ENCODE assay signal across 8 cellular contexts in the genomic region with DNA sequence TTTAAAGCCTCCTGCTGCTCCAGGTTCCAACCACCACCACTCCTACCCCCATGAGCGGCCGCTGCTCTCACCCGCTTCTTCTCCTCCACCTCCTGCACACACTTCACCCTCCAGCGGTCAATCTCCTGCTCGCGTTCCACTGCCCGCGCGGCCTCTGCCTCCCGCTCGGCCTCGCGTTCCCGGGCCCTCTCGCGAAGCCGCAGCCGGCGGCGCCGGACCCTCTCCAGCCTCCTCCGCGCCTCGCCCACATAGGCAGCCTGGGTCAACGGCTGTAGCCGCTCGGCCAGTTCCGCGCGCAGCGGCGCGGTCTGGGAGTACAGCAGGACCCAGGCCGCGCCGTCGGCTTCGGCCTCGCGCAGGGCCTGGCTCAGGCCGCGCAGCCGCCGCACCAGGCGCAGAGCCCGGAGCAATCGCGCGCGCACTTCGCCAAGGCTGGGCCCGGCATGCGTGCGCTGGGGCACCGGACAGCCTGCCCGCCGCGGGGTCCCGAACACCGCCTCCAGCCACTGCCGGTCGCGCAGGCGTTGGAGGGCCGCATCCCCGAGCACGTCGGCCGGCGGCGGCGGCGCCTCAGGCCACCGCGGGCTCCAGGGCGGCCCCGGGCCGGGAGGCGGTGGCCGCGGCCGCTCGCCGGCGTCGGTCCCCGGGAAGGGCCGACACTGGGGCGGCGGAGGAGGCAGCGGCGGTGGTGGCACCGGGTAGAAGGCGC. TPM values are rescaled to one million over a fixed set of nuclear protein-coding genes. Genes with fewer than 3 reads are reported as not detected.
DNase-seq lines count a peak whose midpoint lies in the region; ATAC-seq and TF ChIP-seq lines count a peak whose summit lies in the region.

No MANE protein-coding gene starts in this region.

- no peaks in the 10 kb centered on the region for H3K9me3 ChIP-seq in endocrine pancreas (ENCODE audit: control insufficient read depth, low read length)
- no peaks in the 10 kb centered on the region for H3K9me3 ChIP-seq in mucosa of descending colon
- no peaks in the 10 kb centered on the region for H3K9me3 ChIP-seq in suprapubic skin

- TF ChIP-seq POLR2A in suprapubic skin (IDR thresholded peaks at IDR 0.05), result no peak

- TF ChIP-seq CTCF in mucosa of descending colon (IDR thresholded peaks at IDR 0.05) (no peak), suprapubic skin (IDR thresholded peaks at IDR 0.05) (no peak)

- WGBS in suprapubic skin, result 0% methylated on average over 11 of the region's 94 CpGs

- TF ChIP-seq EP300 in suprapubic skin (IDR thresholded peaks at IDR 0.05), result no peak

- H3K36me3 ChIP-seq in endocrine pancreas (ENCODE audit: control insufficient read depth, insufficient read depth, low read length) (peaks cover 7% of the 10 kb centered on the region), mucosa of descending colon (ENCODE audit: low read depth) (no peaks in the 10 kb centered on the region), suprapubic skin (peaks cover 24% of the 10 kb centered on the region)

- H3K4me3 ChIP-seq in endocrine pancreas (ENCODE audit: control insufficient read depth, insufficient read depth, low read length), result peak overlapping the region; percentile 84
- peak overlapping the region; percentile 59 for H3K4me3 ChIP-seq in mucosa of descending colon
- H3K4me3 ChIP-seq in suprapubic skin, result peak overlapping the region; percentile 97

- DNase-seq in GM04503 (ENCODE audit: low read depth) (peak; percentile 11), HuH-7.5 (ENCODE audit: low spot score) (peak; percentile 85), mucosa of descending colon (peak; percentile 27 to 70 (median 58)), suprapubic skin (ENCODE audit: low spot score in 2 of 2) (peak in 1 of 2 donors; percentile 62), NCI-H1930 (lab: John Stamatoyannopoulos, UW) (no peak)
- peak; percentile 54 for DNase-seq in activated CD4-positive, CD25-positive, alpha-beta regulatory T cell treated with anti-CD3 and anti-CD28 coated beads, Interleukin-2, amount 50 U/mL, for 72 hours

- peak overlapping the region; percentile 85 for H3K9ac ChIP-seq in endocrine pancreas (ENCODE audit: control insufficient read depth, insufficient read depth, low read length)

- peak overlapping the region; percentile 93 for H3K27ac ChIP-seq in suprapubic skin

- ATAC-seq in GM21619 (IDR thresholded peaks at IDR 0.05; ENCODE audit: unreplicated experiment), result peak; percentile 35
- peak; percentile 81 for ATAC-seq in mucosa of descending colon

- H3K4me1 ChIP-seq in endocrine pancreas (ENCODE audit: control insufficient read depth, insufficient read depth, low read length), result no peaks in the 10 kb centered on the region
- peaks cover 18% of the 10 kb centered on the region for H3K4me1 ChIP-seq in mucosa of descending colon (ENCODE audit: low read depth)
- H3K4me1 ChIP-seq in suprapubic skin, result peaks cover 34% of the 10 kb centered on the region

- H3K27me3 ChIP-seq in endocrine pancreas (ENCODE audit: control insufficient read depth, insufficient read depth, low read length) (no peaks in the 10 kb centered on the region), suprapubic skin (no peaks in the 10 kb centered on the region)

- intact Hi-C loops in mucosa of descending colon (cut with DNase I, micrococcal nuclease), result no loop called here

RNA-seq across cellular contexts. Expression of a gene that starts 0.6 kb away (rescaled TPM):
- total RNA-seq in mucosa of descending colon (10 to 100 TPM; 12.0 to 32.9 (median 13.4) TPM), suprapubic skin (10 to 100 TPM; 18.1 to 46.3 (median 22.0) TPM)

RNA-seq across cellular contexts. Expression of a gene that starts 18.0 kb away (rescaled TPM):
- total RNA-seq in mucosa of descending colon (1 to 10 TPM; 2.0 to 6.9 (median 3.9) TPM), suprapubic skin (10 to 100 TPM in 1 of 4 donors, 1 to 10 TPM in 3; 2.3 to 21.4 (median 5.6) TPM)

RNA-seq across cellular contexts. Expression of a gene that starts 52.1 kb away (rescaled TPM):
- 10 to 100 TPM; 39.4 to 51.5 (median 50.8) TPM for total RNA-seq in mucosa of descending colon
- total RNA-seq in suprapubic skin, result 100 to 1,000 TPM in 1 of 4 donors, 10 to 100 TPM in 3; 45.5 to 103 (median 58.3) TPM

RNA-seq across cellular contexts. Expression of a gene that starts 56.4 kb away (rescaled TPM):
- total RNA-seq in mucosa of descending colon, result under 1 TPM in 1 of 3 donors, not detected in 2; 0.09 TPM
- not detected for total RNA-seq in suprapubic skin

Comparison
In these comparisons a context has a peak if more than half of its experiments do, and no peak if none do; other contexts are left out.
1. DNase-seq: peak in GM04503 (single experiment), HuH-7.5 (single experiment), activated CD4-positive, CD25-positive, alpha-beta regulatory T cell treated with anti-CD3 and anti-CD28 coated beads, Interleukin-2, amount 50 U/mL, for 72 hours (single experiment) and mucosa of descending colon (3 of 3); none in NCI-H1930 (0 of 2).
2. Peak in every context shown above with its lines, with median percentiles within 50 percentile points of each other: H3K4me3 ChIP-seq.